Comparison of ENCODE assay signal across 8 cellular contexts in genomic region chr14:76957224-76957881, GRCh38.
DNase-seq lines count a peak whose midpoint lies in the region; ATAC-seq, FAIRE-seq and TF ChIP-seq lines count a peak whose summit lies in the region.

No MANE protein-coding gene starts in this region.

- H3F3A ChIP-seq in PC-3 (ENCODE audit: low read length, unreplicated experiment): peaks cover 10% of the 10 kb centered on the region

- H3K27ac ChIP-seq in PC-3 (ENCODE audit: low read length): peak overlapping the region; percentile 95

- H3K27ac Mint-ChIP-seq in effector memory CD8-positive, alpha-beta T cell: peak overlapping the region; percentile 97 to 99

- CTCF ChIA-PET in PC-3 (lab: Charles Lee): no interaction called here

- H3K27me3 Mint-ChIP-seq in effector memory CD8-positive, alpha-beta T cell: no peaks in the 10 kb centered on the region

- no peaks in the 10 kb centered on the region for H3K9me3 ChIP-seq in PC-3 (ENCODE audit: low read length)

- TF ChIP-seq POLR2A in GM12892 (IDR thresholded peaks at IDR 0.05; ENCODE audit: low read depth, low read length): 0 out of 2 replicates have a peak, but pooled peaks have one; percentile 30

- no peak overlapping the region for H3K4me3 ChIP-seq in PC-3 (ENCODE audit: low read length)

- H4K20me1 ChIP-seq in PC-3 (ENCODE audit: low read length): no peaks in the 10 kb centered on the region

- H3K9me3 Mint-ChIP-seq in effector memory CD8-positive, alpha-beta T cell: no peaks in the 10 kb centered on the region

- no TSS peak for BruUV-seq in PC-3 (replicated peaks; lab: Mats Ljungman, UMichigan)

- no peak for TF ChIP-seq CTCF in PC-3 (conservative IDR thresholded peaks at IDR 0.05; ENCODE audit: low read depth, low read length)

- DNase-seq in GM12892 (ENCODE audit: insufficient read length) (no peak), PC-3 (no peak), pons (ENCODE audit: low spot score) (peak; percentile 38)
- peak; percentile 17 to 29 (median 19) for DNase-seq in effector memory CD8-positive, alpha-beta T cell
- DNase-seq in stimulated activated naive CD4-positive, alpha-beta T cell treated with Interleukin-2 at 50 U/mL for 16 hours (lab: John Stamatoyannopoulos, UW): no peak

- H3K4me1 ChIP-seq in PC-3 (ENCODE audit: insufficient read depth, low read length): peaks cover 86% of the 10 kb centered on the region

- H3K27me3 ChIP-seq in PC-3 (ENCODE audit: low read length): no peaks in the 10 kb centered on the region

- H3K4me2 ChIP-seq in PC-3 (ENCODE audit: low read length): peak overlapping the region; percentile 80

- no peaks in the 10 kb centered on the region for H3K9me2 ChIP-seq in PC-3 (replicated peaks; ENCODE audit: low read length)

- FAIRE-seq in GM12892 (lab: Jason Lieb, UNC): no peak

- intact Hi-C loops in PC-3 (cut with micrococcal nuclease): loop anchor here (2.0 kb wide), 2 partner anchors 65 to 75 kb away; no protein-coding TSS in a partner anchor

- no peak for ATAC-seq in PC-3
- ATAC-seq in effector memory CD8-positive, alpha-beta T cell (replicated peaks): peak; percentile 1
- ATAC-seq in HG03521 (IDR thresholded peaks at IDR 0.05; ENCODE audit: unreplicated experiment): no peak
- no peak for ATAC-seq in HG03097 (IDR thresholded peaks at IDR 0.05; ENCODE audit: low FRiP score, unreplicated experiment)
- ATAC-seq in HG03159 (IDR thresholded peaks at IDR 0.05; ENCODE audit: unreplicated experiment): no peak

- peaks cover 3% of the 10 kb centered on the region; the same call in 1 of the 2 replicates for H3K79me2 ChIP-seq in PC-3 (ENCODE audit: low read length)

- no peak overlapping the region for H2AFZ ChIP-seq in PC-3 (ENCODE audit: low read length)

- H3K36me3 ChIP-seq in PC-3 (ENCODE audit: low read depth, low read length): no peaks in the 10 kb centered on the region

- H3K36me3 Mint-ChIP-seq in effector memory CD8-positive, alpha-beta T cell (ENCODE audit: insufficient read depth): peaks cover 35% of the 10 kb centered on the region

- H3K9ac ChIP-seq in PC-3 (ENCODE audit: low read length): peak overlapping the region; percentile 26; the same call in 1 of the 2 replicates

- H3K4me1 Mint-ChIP-seq in effector memory CD8-positive, alpha-beta T cell (ENCODE audit: low read depth in 2 of 2): peaks cover 58 to 59% of the 10 kb centered on the region in 2 donors

- POLR2A ChIA-PET in PC-3 (lab: Charles Lee; ENCODE audit: unreplicated experiment): no interaction called here

- H3K4me3 Mint-ChIP-seq in effector memory CD8-positive, alpha-beta T cell: peak overlapping the region; percentile 76 to 85

Comparison
In these comparisons a context has a peak if more than half of its experiments do, and no peak if none do; other contexts are left out.
1. DNase-seq: peak in effector memory CD8-positive, alpha-beta T cell (3 of 3) and pons (single experiment); none in GM12892 (single experiment), PC-3 (single experiment) and stimulated activated naive CD4-positive, alpha-beta T cell treated with Interleukin-2 at 50 U/mL for 16 hours (single experiment).